ENCODE assay signal across 1 cellular context in the genomic region with DNA sequence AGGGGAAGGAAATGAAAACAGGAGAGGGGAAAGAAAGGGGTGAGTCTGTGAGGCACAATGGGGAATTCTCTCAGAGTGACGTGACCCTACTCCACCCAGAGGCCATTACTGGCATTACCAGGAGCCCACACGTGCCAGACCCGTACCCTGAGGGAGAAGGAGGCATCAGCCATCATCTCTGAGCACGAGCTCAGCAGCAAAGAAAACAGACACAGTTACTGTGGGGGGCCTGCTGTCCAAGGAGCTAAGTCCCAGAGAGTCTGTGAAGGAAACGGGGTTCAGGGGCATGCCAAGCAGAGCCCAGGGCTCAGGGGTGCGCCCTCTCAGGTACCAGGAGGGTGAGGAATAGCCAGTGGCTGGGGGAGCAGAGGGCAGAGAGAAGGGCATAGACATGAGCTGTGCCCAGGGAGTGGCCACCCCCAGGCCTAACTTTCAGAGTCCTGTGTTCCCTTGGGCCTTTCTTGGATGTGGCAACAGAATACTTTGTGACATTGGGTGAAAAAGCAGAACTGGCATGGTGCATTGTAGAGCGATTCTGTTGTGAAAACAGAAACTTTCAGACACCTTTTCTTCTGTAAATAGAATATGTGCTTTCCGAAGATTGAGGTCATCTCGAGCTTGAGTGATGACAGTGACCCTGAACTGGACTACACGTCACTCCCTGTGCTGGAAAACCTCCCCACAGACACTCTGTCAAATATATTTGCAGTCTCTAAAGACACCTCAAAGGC.
TF ChIP-seq lines count a peak whose summit lies in the region.

No MANE protein-coding gene starts in this region.

TF ChIP-seq in K562, 482 proteins besides CTCF, POLR2A, EP300 and RAD21 (continued from another document):
- no peak for TF ChIP-seq YY1 (IDR thresholded peaks at IDR 0.05; ENCODE audit: borderline replicate concordance in 1 of 3, control insufficient read depth in 1 of 3, extremely low read depth in 1 of 3, insufficient read depth in 3 of 3, insufficient read length in 1 of 3, insufficient replicate concordance in 2 of 3, low read depth in 1 of 3, low read length in 2 of 3)
- peak; percentile 99 for TF ChIP-seq BHLHE40 (IDR thresholded peaks at IDR 0.05; ENCODE audit: low read length)
- TF ChIP-seq, protein P1, sequence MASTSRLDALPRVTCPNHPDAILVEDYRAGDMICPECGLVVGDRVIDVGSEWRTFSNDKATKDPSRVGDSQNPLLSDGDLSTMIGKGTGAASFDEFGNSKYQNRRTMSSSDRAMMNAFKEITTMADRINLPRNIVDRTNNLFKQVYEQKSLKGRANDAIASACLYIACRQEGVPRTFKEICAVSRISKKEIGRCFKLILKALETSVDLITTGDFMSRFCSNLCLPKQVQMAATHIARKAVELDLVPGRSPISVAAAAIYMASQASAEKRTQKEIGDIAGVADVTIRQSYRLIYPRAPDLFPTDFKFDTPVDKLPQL (IDR thresholded peaks at IDR 0.05; ENCODE audit: extremely low read depth, insufficient read length) = no peak
- TF ChIP-seq MXI1 (IDR thresholded peaks at IDR 0.05; ENCODE audit: low read depth, low read length) = 0 out of 2 replicates have a peak, but pooled peaks have one; percentile 21
- TF ChIP-seq, protein P2, sequence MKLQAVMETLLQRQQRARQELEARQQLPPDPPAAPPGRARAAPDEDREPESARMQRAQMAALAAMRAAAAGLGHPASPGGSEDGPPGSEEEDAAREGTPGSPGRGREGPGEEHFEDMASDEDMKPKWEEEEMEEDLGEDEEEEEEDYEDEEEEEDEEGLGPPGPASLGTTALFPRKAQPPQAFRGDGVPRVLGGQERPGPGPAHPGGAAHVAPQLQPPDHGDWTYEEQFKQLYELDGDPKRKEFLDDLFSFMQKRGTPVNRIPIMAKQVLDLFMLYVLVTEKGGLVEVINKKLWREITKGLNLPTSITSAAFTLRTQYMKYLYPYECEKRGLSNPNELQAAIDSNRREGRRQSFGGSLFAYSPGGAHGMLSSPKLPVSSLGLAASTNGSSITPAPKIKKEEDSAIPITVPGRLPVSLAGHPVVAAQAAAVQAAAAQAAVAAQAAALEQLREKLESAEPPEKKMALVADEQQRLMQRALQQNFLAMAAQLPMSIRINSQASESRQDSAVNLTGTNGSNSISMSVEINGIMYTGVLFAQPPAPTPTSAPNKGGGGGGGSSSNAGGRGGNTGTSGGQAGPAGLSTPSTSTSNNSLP (IDR thresholded peaks at IDR 0.05; ENCODE audit: borderline replicate concordance, low read depth, low read length) = no peak
- TF ChIP-seq, protein P3, sequence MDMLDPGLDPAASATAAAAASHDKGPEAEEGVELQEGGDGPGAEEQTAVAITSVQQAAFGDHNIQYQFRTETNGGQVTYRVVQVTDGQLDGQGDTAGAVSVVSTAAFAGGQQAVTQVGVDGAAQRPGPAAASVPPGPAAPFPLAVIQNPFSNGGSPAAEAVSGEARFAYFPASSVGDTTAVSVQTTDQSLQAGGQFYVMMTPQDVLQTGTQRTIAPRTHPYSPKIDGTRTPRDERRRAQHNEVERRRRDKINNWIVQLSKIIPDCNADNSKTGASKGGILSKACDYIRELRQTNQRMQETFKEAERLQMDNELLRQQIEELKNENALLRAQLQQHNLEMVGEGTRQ (CRISPR knock-in tag; IDR thresholded peaks at IDR 0.05) = peak; percentile 48
- TF ChIP-seq CREB1 (IDR thresholded peaks at IDR 0.05) = no peak
- TF ChIP-seq CREB1 (CRISPR knock-in tag; IDR thresholded peaks at IDR 0.05) = peak; percentile 62
- peak; percentile 74; the same call in 1 of the 2 replicates for TF ChIP-seq CREM (IDR thresholded peaks at IDR 0.05; ENCODE audit: low read depth)
- 0 out of 2 replicates have a peak, but pooled peaks have one; percentile 23 for TF ChIP-seq MEF2D (tag; conservative IDR thresholded peaks at IDR 0.05; ENCODE audit: low read depth)
- no peak for TF ChIP-seq SMARCA4 (IDR thresholded peaks at IDR 0.05)
TF ChIP-seq in K562: peak in this region for 29.
